ENCODE assay signal across 12 cellular contexts in genomic region chr3:171846594-171846993, GRCh38. TPM values are rescaled to one million over a fixed set of nuclear protein-coding genes. Genes with fewer than 3 reads are reported as not detected.
DNase-seq lines count a peak whose midpoint lies in the region; ATAC-seq and TF ChIP-seq lines count a peak whose summit lies in the region.
"Had no signal": no experiment of that assay in that cellular context is flagged by ENCODE, and none has a peak within 500 bp of the region (broad histone marks: within the 10 kb centered on the region; RNA-seq: fewer than 3 reads in every experiment).

No MANE protein-coding gene starts in this region.

- H3K27me3 Mint-ChIP-seq in activated naive CD8-positive, alpha-beta T cell treated with anti-CD3 and anti-CD28 coated beads, Interleukin-2, amount 50 U/mL, for 24 hours: peaks cover 13% of the 10 kb centered on the region

- DNase-seq in GM10248 (ENCODE audit: extremely low spot score) (peak; percentile 70), NCI-H1105 (lab: John Stamatoyannopoulos, UW) (no peak), T1000 (lab: John Stamatoyannopoulos, UW) (no peak), HCEC 1CT (no peak)
- DNase-seq in activated naive CD8-positive, alpha-beta T cell treated with anti-CD3 and anti-CD28 coated beads, Interleukin-2, amount 50 U/mL, for 24 hours: no peak
- DNase-seq: activated CD4-positive, alpha-beta T cell treated with anti-CD3 and anti-CD28 coated beads, Interleukin-2, amount 50 U/mL, for 48 hours; NCI-H2171 treated with DMSO at 0.1 percent for 48 hours had no signal

- peaks cover 45% of the 10 kb centered on the region for H3K4me1 Mint-ChIP-seq in activated naive CD8-positive, alpha-beta T cell treated with anti-CD3 and anti-CD28 coated beads, Interleukin-2, amount 50 U/mL, for 24 hours

- peak overlapping the region; percentile 94 for H3K27ac Mint-ChIP-seq in activated naive CD8-positive, alpha-beta T cell treated with anti-CD3 and anti-CD28 coated beads, Interleukin-2, amount 50 U/mL, for 24 hours
- H3K27ac Mint-ChIP-seq: natural killer cell treated with Interleukin-12 subunit alpha and Interleukin-12 subunit beta and Interleukin-15 and Interleukin-18, amount 100 ng/mL, for 72 hours had no signal

- no peak for TF ChIP-seq CTCF in GM10248 (IDR thresholded peaks at IDR 0.05; ENCODE audit: control extremely low read depth, extremely low read depth, low read depth, missing control alignments)

- peak; percentile 97 for ATAC-seq in GM19463 (IDR thresholded peaks at IDR 0.05; ENCODE audit: unreplicated experiment)
- peak; percentile 96 for ATAC-seq in HG03135 (IDR thresholded peaks at IDR 0.05; ENCODE audit: unreplicated experiment)
- ATAC-seq in activated naive CD8-positive, alpha-beta T cell treated with anti-CD3 and anti-CD28 coated beads, Interleukin-2, amount 50 U/mL, for 24 hours: peak; percentile 91
- ATAC-seq in esophagus mucosa: no peak

- POLR2A ChIA-PET in GM10248 (lab: Yijun Ruan, JAX): no interaction called here

- CTCF ChIA-PET in GM10248 (lab: Yijun Ruan, JAX): no interaction called here

- peaks cover 3% of the 10 kb centered on the region for H3K36me3 Mint-ChIP-seq in activated naive CD8-positive, alpha-beta T cell treated with anti-CD3 and anti-CD28 coated beads, Interleukin-2, amount 50 U/mL, for 24 hours (ENCODE audit: low read depth)
- H3K36me3 Mint-ChIP-seq: natural killer cell treated with Interleukin-12 subunit alpha and Interleukin-12 subunit beta and Interleukin-15 and Interleukin-18, amount 100 ng/mL, for 72 hours had no signal

- peak overlapping the region; percentile 53 for H3K4me3 Mint-ChIP-seq in activated naive CD8-positive, alpha-beta T cell treated with anti-CD3 and anti-CD28 coated beads, Interleukin-2, amount 50 U/mL, for 24 hours
- H3K4me3 Mint-ChIP-seq: natural killer cell treated with Interleukin-12 subunit alpha and Interleukin-12 subunit beta and Interleukin-15 and Interleukin-18, amount 100 ng/mL, for 72 hours had no signal

- H3K9me3 Mint-ChIP-seq in activated naive CD8-positive, alpha-beta T cell treated with anti-CD3 and anti-CD28 coated beads, Interleukin-2, amount 50 U/mL, for 24 hours: peaks cover 5% of the 10 kb centered on the region
- H3K9me3 Mint-ChIP-seq: natural killer cell treated with Interleukin-12 subunit alpha and Interleukin-12 subunit beta and Interleukin-15 and Interleukin-18, amount 100 ng/mL, for 72 hours had no signal

RNA-seq across cellular contexts. Expression of gene TMEM212, which starts 3.4 kb away (rescaled TPM):
- total RNA-seq in esophagus mucosa: not detected
- total RNA-seq: epithelial cell of proximal tubule; natural killer cell treated with Interleukin-12 subunit alpha and Interleukin-12 subunit beta and Interleukin-15 and Interleukin-18, amount 100 ng/mL, for 72 hours had no signal

RNA-seq across cellular contexts. Expression of gene PLD1, which starts 36.3 kb away (rescaled TPM):
- 74.3 TPM for total RNA-seq in esophagus mucosa
